1 cellular context compared by ENCODE assay signal in the genomic region with DNA sequence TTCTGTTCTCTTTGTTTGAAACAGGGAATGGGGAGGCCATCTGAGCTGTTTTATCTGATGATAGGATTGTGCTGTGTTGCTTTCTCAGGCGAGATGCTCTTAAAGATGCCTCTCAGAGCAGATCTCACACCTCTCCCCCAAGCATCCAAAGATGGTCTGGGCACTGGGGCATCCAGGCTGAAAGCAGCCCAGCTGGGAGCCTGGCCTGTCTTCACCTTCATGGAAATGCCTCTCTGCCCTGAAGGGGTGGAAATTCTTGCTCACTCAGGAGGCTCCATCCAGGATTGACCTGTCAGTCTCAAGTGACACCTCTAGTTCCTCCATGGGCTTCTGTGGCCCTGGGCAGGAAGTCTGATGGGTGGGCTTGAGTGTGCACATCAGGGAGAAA.
TF ChIP-seq lines count a peak whose summit lies in the region.

No MANE protein-coding gene starts in this region.

TF ChIP-seq in IMR-90, 13 proteins besides CTCF, POLR2A, EP300 and RAD21 (continued from another document):
- TF ChIP-seq ELK1 (IDR thresholded peaks at IDR 0.05; ENCODE audit: borderline replicate concordance, low read depth, low read length) (no peak), SMC3 (IDR thresholded peaks at IDR 0.05; ENCODE audit: low read depth, low read length) (no peak)
